Comparison of ENCODE assay signal across 33 cellular contexts in the genomic region with DNA sequence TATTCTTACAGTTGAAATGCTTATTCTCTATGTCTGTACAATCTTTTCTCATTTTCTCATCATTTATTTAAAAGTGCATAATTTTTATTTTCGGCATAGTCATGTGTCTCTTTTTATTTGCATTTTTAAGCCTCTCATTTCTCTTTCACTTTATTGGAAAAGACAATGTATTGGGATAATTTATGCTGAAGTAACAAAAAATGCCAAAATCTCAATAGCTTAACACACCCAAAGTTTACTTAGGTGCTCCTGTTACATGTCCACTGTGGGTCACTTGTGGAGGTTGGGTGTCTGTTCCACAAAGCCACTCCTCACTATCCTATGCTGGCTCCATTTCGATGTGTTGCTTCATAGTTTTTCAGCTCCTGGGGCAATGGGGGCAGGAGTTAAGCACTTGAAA.
"Had no signal": no experiment of that assay in that cellular context is flagged by ENCODE, and none has a peak within 500 bp of the region (broad histone marks: within the 10 kb centered on the region; RNA-seq: fewer than 3 reads in every experiment).

No MANE protein-coding gene starts in this region.

- FAIRE-seq: astrocyte, bronchial epithelial cell, colon had no signal

- H3K27ac ChIP-seq: adrenal gland, ascending aorta, body of pancreas, brain microvascular endothelial cell, breast epithelium, cardiac muscle cell had no signal

- H3K27me3 ChIP-seq: adrenal gland, ascending aorta, body of pancreas, brain microvascular endothelial cell, breast epithelium, cardiac muscle cell had no signal

- ATAC-seq: activated naive CD4-positive, alpha-beta T cell treated with anti-CD3 and anti-CD28 coated beads, Interleukin-2, amount 50 U/mL, for 72 hours; activated naive CD8-positive, alpha-beta T cell treated with anti-CD3 and anti-CD28 coated beads, Interleukin-2, amount 50 U/mL, for 24 hours; activated T-cell treated with anti-CD3 and anti-CD28 coated beads, Interleukin-2, amount 50 U/mL, for 4 hours; activated T-cell treated with anti-CD3 and anti-CD28 coated beads, Interleukin-2, amount 50 U/mL, for 72 hours; activated T-helper 17 cell treated with anti-CD3 and anti-CD28 coated beads, Interleukin-2, amount 50 U/mL, for 72 hours; body of pancreas had no signal

- H3K36me3 ChIP-seq: adrenal gland, ascending aorta, brain microvascular endothelial cell, breast epithelium, cardiac muscle cell had no signal

- H3K9me3 ChIP-seq: adrenal gland, ascending aorta, body of pancreas, breast epithelium had no signal

- DNase-seq: activated effector memory CD4-positive, alpha-beta T cell treated with anti-CD3 and anti-CD28 coated beads, Interleukin-2, amount 50 U/mL, for 16 hours; activated effector memory CD4-positive, alpha-beta T cell treated with Interleukin-2 at 50 U/mL for 16 hours; activated gamma-delta T cell; activated gamma-delta T cell treated with Interleukin-2 at 50 U/mL for 16 hours; activated naive CD4-positive, alpha-beta T cell; activated naive CD4-positive, alpha-beta T cell treated with anti-CD3 and anti-CD28 coated beads for 36 hours; activated naive CD4-positive, alpha-beta T cell treated with anti-CD3 and anti-CD28 coated beads, Interleukin-2, amount 10 ng/mL, durations not matched to agents 7 days and 5 days; activated naive CD4-positive, alpha-beta T cell treated with anti-CD3 and anti-CD28 coated beads, Interleukin-2, amount 50 U/mL, for 16 hours; activated naive CD4-positive, alpha-beta T cell treated with Interleukin-2 at 50 U/mL for 16 hours; activated naive CD8-positive, alpha-beta T cell treated with anti-CD3 and anti-CD28 coated beads for 36 hours; activated naive CD8-positive, alpha-beta T cell treated with anti-CD3 and anti-CD28 coated beads, Interleukin-2, amount 10 ng/mL, durations not matched to agents 7 days and 5 days; activated naive CD8-positive, alpha-beta T cell treated with anti-CD3 and anti-CD28 coated beads, Interleukin-2, amount 50 U/mL, for 24 hours; activated T-cell treated with anti-CD3 and anti-CD28 coated beads, Interleukin-2, amount 50 U/mL, for 24 hours; activated T-cell treated with anti-CD3 and anti-CD28 coated beads, Interleukin-2, amount 50 U/mL, for 4 hours; activated T-cell treated with anti-CD3 and anti-CD28 coated beads, Interleukin-2, amount 50 U/mL, for 48 hours; activated T-cell treated with anti-CD3 and anti-CD28 coated beads, Interleukin-2, amount 50 U/mL, for 72 hours; adrenal gland; amniotic stem cell; amygdala; anterior cingulate cortex; aorta; body of pancreas; brain microvascular endothelial cell; caudate nucleus; cerebellar nuclear complex had no signal

- H3K4me1 ChIP-seq: adrenal gland, ascending aorta, body of pancreas, breast epithelium had no signal

- H3K4me3 ChIP-seq: adrenal gland, ascending aorta, body of pancreas, breast epithelium, cardiac muscle cell had no signal
